In genomic region chr22:16915711-16916110, GRCh38 we compare ENCODE assay signal across 19 cellular contexts.
DNase-seq lines count a peak whose midpoint lies in the region; ATAC-seq and TF ChIP-seq lines count a peak whose summit lies in the region.
"Had no signal": no experiment of that assay in that cellular context is flagged by ENCODE, and none has a peak within 500 bp of the region (broad histone marks: within the 10 kb centered on the region; RNA-seq: fewer than 3 reads in every experiment).

No MANE protein-coding gene starts in this region.

- no peak overlapping the region for H3K4me3 Mint-ChIP-seq in neural progenitor cell
- H3K4me3 Mint-ChIP-seq: activated T-cell treated with anti-CD3 and anti-CD28 coated beads, Interleukin-2, amount 50 U/mL, for 24 hours; immature natural killer cell; naive B cell had no signal

- TF ChIP-seq CTCF in fibroblast of mammary gland (conservative IDR thresholded peaks at IDR 0.05; ENCODE audit: control insufficient read depth, insufficient read depth, low read depth, low read length): no peak
- TF ChIP-seq CTCF in neural progenitor cell (IDR thresholded peaks at IDR 0.05): no peak

- H3K9me3 ChIP-seq in neural progenitor cell (ENCODE audit: low read depth): no peaks in the 10 kb centered on the region
- H3K9me3 ChIP-seq: BLaER1 treated with 17β-estradiol and CSF1 and Interleukin-3, amounts not matched to agents 10 nM and 100 nM; esophagus squamous epithelium; transverse colon had no signal

- ATAC-seq in GM21786 (IDR thresholded peaks at IDR 0.05; ENCODE audit: unreplicated experiment): no peak

- H3K27me3 Mint-ChIP-seq in neural progenitor cell (ENCODE audit: insufficient read depth, low read depth): peaks cover 4% of the 10 kb centered on the region

- H3K4me3 ChIP-seq in fibroblast of mammary gland (ENCODE audit: control insufficient read depth, low read depth, low read length) (no peak overlapping the region), neural progenitor cell (no peak overlapping the region)
- H3K4me3 ChIP-seq: BLaER1 treated with 17β-estradiol and CSF1 and Interleukin-3, amounts not matched to agents 10 nM and 100 nM; esophagus squamous epithelium; transverse colon had no signal

- no peak overlapping the region for H3K27ac ChIP-seq in neural progenitor cell
- H3K27ac ChIP-seq: BLaER1 treated with 17β-estradiol and CSF1 and Interleukin-3, amounts not matched to agents 10 nM and 100 nM; esophagus squamous epithelium; transverse colon had no signal

- no peak overlapping the region for H3K4me2 ChIP-seq in neural progenitor cell

- H3K9ac ChIP-seq in neural progenitor cell: no peak overlapping the region
- H3K9ac ChIP-seq: BLaER1 treated with 17β-estradiol and CSF1 and Interleukin-3, amounts not matched to agents 10 nM and 100 nM had no signal

- no peaks in the 10 kb centered on the region for H3K36me3 ChIP-seq in neural progenitor cell
- H3K36me3 ChIP-seq: BLaER1 treated with 17β-estradiol and CSF1 and Interleukin-3, amounts not matched to agents 10 nM and 100 nM; esophagus squamous epithelium; transverse colon had no signal

- H3F3A ChIP-seq in neural progenitor cell (ENCODE audit: low read depth): no peaks in the 10 kb centered on the region

- no peak overlapping the region for H2AFZ ChIP-seq in neural progenitor cell (replicated peaks)

- peaks cover 19% of the 10 kb centered on the region for H3K27me3 ChIP-seq in neural progenitor cell
- H3K27me3 ChIP-seq: BLaER1 treated with 17β-estradiol and CSF1 and Interleukin-3, amounts not matched to agents 10 nM and 100 nM had no signal

- H4K20me1 ChIP-seq in neural progenitor cell (ENCODE audit: low read depth): no peaks in the 10 kb centered on the region
- H4K20me1 ChIP-seq: BLaER1 treated with 17β-estradiol and CSF1 and Interleukin-3, amounts not matched to agents 10 nM and 100 nM had no signal

- no peaks in the 10 kb centered on the region for H3K4me1 ChIP-seq in neural progenitor cell
- H3K4me1 ChIP-seq: esophagus squamous epithelium, transverse colon had no signal

- DNase-seq in AG20443 (ENCODE audit: low spot score): peak; percentile 30
- peak; percentile 30 for DNase-seq in ELR (ENCODE audit: low read depth)
- peak; percentile 29 for DNase-seq in RKO (ENCODE audit: low spot score)
- DNase-seq in fibroblast of mammary gland (ENCODE audit: low read depth): peak; percentile 55
- DNase-seq in SW480 (ENCODE audit: low spot score): no peak
- DNase-seq in neural progenitor cell (ENCODE audit: low spot score): no peak
- DNase-seq: activated T-cell treated with anti-CD3 and anti-CD28 coated beads, Interleukin-2, amount 50 U/mL, for 24 hours; dermis blood vessel endothelial cell; esophagus squamous epithelium; glutamatergic neuron; H7; immature natural killer cell; KG1; naive B cell; NCI-H146; small intestine; transverse colon had no signal

- H3K79me2 ChIP-seq in neural progenitor cell (ENCODE audit: low read depth): no peaks in the 10 kb centered on the region

- no peaks in the 10 kb centered on the region for H3K9me3 Mint-ChIP-seq in neural progenitor cell
- H3K9me3 Mint-ChIP-seq: activated T-cell treated with anti-CD3 and anti-CD28 coated beads, Interleukin-2, amount 50 U/mL, for 24 hours; immature natural killer cell; naive B cell had no signal

- H3K4me1 Mint-ChIP-seq in neural progenitor cell: no peaks in the 10 kb centered on the region

- no peaks in the 10 kb centered on the region for H3K36me3 Mint-ChIP-seq in neural progenitor cell
- H3K36me3 Mint-ChIP-seq: immature natural killer cell, naive B cell had no signal

- no peak overlapping the region for H3K27ac Mint-ChIP-seq in neural progenitor cell
- H3K27ac Mint-ChIP-seq: activated T-cell treated with anti-CD3 and anti-CD28 coated beads, Interleukin-2, amount 50 U/mL, for 24 hours had no signal

Comparison
In these comparisons a context has a peak if more than half of its experiments do, and no peak if none do; other contexts are left out.
1. DNase-seq: peak in AG20443 (single experiment), ELR (single experiment), RKO (single experiment) and fibroblast of mammary gland (single experiment); none in SW480 (single experiment) and neural progenitor cell (single experiment).